Comparison of ENCODE assay signal across 12 cellular contexts in the genomic region with DNA sequence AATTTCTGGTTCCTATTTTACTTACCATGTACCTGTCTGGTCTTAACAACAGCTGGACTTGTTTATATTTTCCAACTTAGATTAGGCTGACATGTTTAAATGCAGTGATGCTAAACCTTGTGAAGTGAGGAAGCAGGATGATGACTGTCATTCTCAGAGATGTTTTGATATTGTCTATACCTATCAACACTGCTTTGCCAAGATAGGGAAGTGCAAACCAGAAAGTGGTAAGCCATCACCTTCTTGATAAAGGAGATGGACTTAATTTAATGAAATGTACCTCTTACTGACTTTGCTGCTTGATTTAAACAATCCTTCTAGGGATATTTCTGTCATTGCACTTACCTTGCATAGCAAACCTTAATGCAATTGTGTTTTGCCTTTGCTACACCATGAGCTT. TPM values are rescaled to one million over a fixed set of nuclear protein-coding genes. Genes with fewer than 3 reads are reported as not detected.
DNase-seq lines count a peak whose midpoint lies in the region; ATAC-seq and TF ChIP-seq lines count a peak whose summit lies in the region.
"Had no signal": no experiment of that assay in that cellular context is flagged by ENCODE, and none has a peak within 500 bp of the region (broad histone marks: within the 10 kb centered on the region; RNA-seq: fewer than 3 reads in every experiment).

No MANE protein-coding gene starts in this region.

- peaks cover 12% of the 10 kb centered on the region for H3K36me3 ChIP-seq in WERI-Rb-1
- H3K36me3 ChIP-seq in upper lobe of right lung = no peaks in the 10 kb centered on the region

- no peaks in the 10 kb centered on the region for H3K27me3 Mint-ChIP-seq in activated naive CD4-positive, alpha-beta T cell treated with anti-CD3 and anti-CD28 coated beads, Interleukin-2, amount 50 U/mL, for 24 hours

- H3K27ac ChIP-seq in WERI-Rb-1 (no peak overlapping the region), upper lobe of right lung (no peak overlapping the region)

- TF ChIP-seq CTCF in WERI-Rb-1 (IDR thresholded peaks at IDR 0.05; ENCODE audit: low read depth, low read length) = no peak
- TF ChIP-seq CTCF in foreskin fibroblast (IDR thresholded peaks at IDR 0.05; ENCODE audit: low read depth, low read length) = no peak
- TF ChIP-seq CTCF in upper lobe of right lung (IDR thresholded peaks at IDR 0.05) = no peak

- H3K27ac Mint-ChIP-seq in activated naive CD4-positive, alpha-beta T cell treated with anti-CD3 and anti-CD28 coated beads, Interleukin-2, amount 50 U/mL, for 24 hours = peak overlapping the region; percentile 62

- no peak for DNase-seq in activated naive CD4-positive, alpha-beta T cell (lab: John Stamatoyannopoulos, UW)
- no peak for DNase-seq in WERI-Rb-1
- no peak for DNase-seq in foreskin fibroblast
- no peak for DNase-seq in upper lobe of right lung
- no peak for DNase-seq in stimulated activated CD4-positive, alpha-beta T cell treated with anti-CD3 and anti-CD28 coated beads, Interleukin-15, amount 100 ng/mL, for 24 hours
- DNase-seq in NCI-H748 (lab: John Stamatoyannopoulos, UW; ENCODE audit: unreplicated experiment) = no peak
- DNase-seq: activated CD4-positive, alpha-beta T cell treated with anti-CD3 and anti-CD28 coated beads for 4 hours; DMS153; HCEC 1CT; NCI-H146 had no signal

- H3K4me3 ChIP-seq in WERI-Rb-1 (ENCODE audit: low read depth, low read length) (peak overlapping the region; percentile 80), foreskin fibroblast (ENCODE audit: low read depth in 1 of 2, low read length in 2 of 2) (peak overlapping the region; percentile 88 to 89), upper lobe of right lung (peak overlapping the region; percentile 90)

- peak overlapping the region; percentile 83 for H3K4me3 Mint-ChIP-seq in activated naive CD4-positive, alpha-beta T cell treated with anti-CD3 and anti-CD28 coated beads, Interleukin-2, amount 50 U/mL, for 24 hours

- H3K36me3 Mint-ChIP-seq in activated naive CD4-positive, alpha-beta T cell treated with anti-CD3 and anti-CD28 coated beads, Interleukin-2, amount 50 U/mL, for 24 hours = peaks cover 6% of the 10 kb centered on the region

- no peaks in the 10 kb centered on the region for H3K9me3 Mint-ChIP-seq in activated naive CD4-positive, alpha-beta T cell treated with anti-CD3 and anti-CD28 coated beads, Interleukin-2, amount 50 U/mL, for 24 hours

- peaks cover 36% of the 10 kb centered on the region for H3K4me1 Mint-ChIP-seq in activated naive CD4-positive, alpha-beta T cell treated with anti-CD3 and anti-CD28 coated beads, Interleukin-2, amount 50 U/mL, for 24 hours

- no peaks in the 10 kb centered on the region for H3K27me3 ChIP-seq in WERI-Rb-1 (ENCODE audit: insufficient read depth, low read depth, severe bottlenecking)
- no peaks in the 10 kb centered on the region for H3K27me3 ChIP-seq in upper lobe of right lung

- intact Hi-C loops in upper lobe of right lung (cut with DNase I) = no loop called here

- ATAC-seq in upper lobe of right lung (no peak), HG03025 (IDR thresholded peaks at IDR 0.05; ENCODE audit: low FRiP score, unreplicated experiment) (no peak)

- no peaks in the 10 kb centered on the region for H3K9me3 ChIP-seq in WERI-Rb-1 (ENCODE audit: severe bottlenecking)
- H3K9me3 ChIP-seq in upper lobe of right lung = no peaks in the 10 kb centered on the region

- peaks cover 7% of the 10 kb centered on the region for H3K4me1 ChIP-seq in upper lobe of right lung

RNA-seq across cellular contexts. Expression of gene BICD1, which starts 2.2 kb away (rescaled TPM):
- 18.0 TPM for total RNA-seq in upper lobe of right lung
